Comparison of ENCODE assay signal across 8 cellular contexts in the genomic region with DNA sequence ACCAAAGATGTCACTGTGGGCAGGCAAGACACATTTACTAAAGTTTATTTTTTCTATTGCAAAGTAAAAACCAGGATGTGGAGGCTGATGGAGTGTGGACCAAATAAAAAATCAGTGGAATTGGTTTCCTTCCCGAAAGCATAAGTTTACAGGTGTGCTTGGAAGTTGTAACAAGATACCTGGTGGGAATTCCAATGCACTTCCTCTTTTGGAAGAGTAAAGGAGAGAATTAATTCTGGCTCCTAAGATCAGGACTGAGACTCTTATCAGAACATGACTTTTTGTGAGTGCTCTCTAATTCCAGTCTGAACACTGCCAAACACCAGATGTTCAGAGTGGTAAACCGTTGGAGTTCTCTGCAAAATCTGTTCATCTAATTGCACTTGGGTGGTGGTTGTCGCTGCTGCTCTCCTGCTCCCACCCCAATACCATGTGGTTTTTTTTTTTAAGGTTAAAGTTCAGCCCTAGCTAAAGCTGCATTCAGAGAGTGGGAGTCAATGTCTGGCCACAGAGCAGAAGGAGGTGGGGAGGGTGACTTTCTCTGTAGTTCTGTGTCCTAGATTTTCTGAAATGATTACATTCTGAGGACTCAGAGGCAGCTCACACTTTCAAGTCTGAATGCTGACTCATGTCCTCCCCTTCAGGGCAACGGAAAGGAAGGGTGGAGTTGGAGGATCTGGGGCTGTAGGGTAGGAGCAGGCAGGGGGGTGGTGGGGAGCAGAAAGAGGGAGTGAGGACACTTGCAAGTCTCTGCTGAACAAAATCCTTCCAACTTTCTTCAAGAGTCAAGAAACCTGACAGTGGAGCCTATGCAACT.
DNase-seq lines count a peak whose midpoint lies in the region; ATAC-seq and TF ChIP-seq lines count a peak whose summit lies in the region.

No MANE protein-coding gene starts in this region.

- peak overlapping the region; percentile 61 for H3K27ac Mint-ChIP-seq in activated T-helper 17 cell treated with anti-CD3 and anti-CD28 coated beads, Interleukin-2, amount 50 U/mL, for 72 hours

- no peaks in the 10 kb centered on the region for H3K27me3 ChIP-seq in spleen (replicated peaks in 1 of 7)

- no peaks in the 10 kb centered on the region for H3K27me3 Mint-ChIP-seq in activated T-helper 17 cell treated with anti-CD3 and anti-CD28 coated beads, Interleukin-2, amount 50 U/mL, for 72 hours

- ATAC-seq in activated T-helper 17 cell treated with anti-CD3 and anti-CD28 coated beads, Interleukin-2, amount 50 U/mL, for 72 hours (replicated peaks), result peak; percentile 83

- H3K9me3 ChIP-seq in HEK293 (ENCODE audit: control insufficient read depth, insufficient read depth, low read depth, low read length) (no peaks in the 10 kb centered on the region), spleen (no peaks in the 10 kb centered on the region)

- TF ChIP-seq CTCF in HEK293 (tag by site-specific recombination; IDR thresholded peaks at IDR 0.05) (no peak), spleen (IDR thresholded peaks at IDR 0.05 in 8 of 11, conservative IDR thresholded peaks at IDR 0.05 in 3 of 11) (no peak)

- H3K4me1 Mint-ChIP-seq in activated T-helper 17 cell treated with anti-CD3 and anti-CD28 coated beads, Interleukin-2, amount 50 U/mL, for 72 hours, result peaks cover 50% of the 10 kb centered on the region

- peak; percentile 96 for DNase-seq in ELR (ENCODE audit: low read depth)
- DNase-seq in NCI-H226, result peak; percentile 70
- peak; percentile 32 for DNase-seq in iPS-NIHi7 (ENCODE audit: extremely low spot score)
- DNase-seq in stimulated activated CD8-positive, alpha-beta memory T cell treated with anti-CD3 and anti-CD28 coated beads, Interleukin-7, amount 100 ng/mL, for 24 hours (ENCODE audit: low read depth), result peak; percentile 19
- DNase-seq in spleen, result no peak
- DNase-seq in NCI-H1436 (lab: John Stamatoyannopoulos, UW), result no peak

- WGBS in spleen, 5 donors, result 18 to 29% (median 26%) methylated on average over 4 of the region's 4 CpGs

- no peak overlapping the region for H3K27ac ChIP-seq in HEK293 (ENCODE audit: extremely low read depth, low read depth, low read length)
- peak overlapping the region in 4 of 8 donors; percentile 17 to 51 (median 28) for H3K27ac ChIP-seq in spleen

- CTCF ChIA-PET in HEK293 (lab: Yijun Ruan, JAX), result interaction anchor here (0.6 to 1.3 kb wide), 4 partner anchors 11 to 732 kb away, joined by 3 to 5 read pairs (median 3); no protein-coding TSS in a partner anchor

- TF ChIP-seq POLR2A in spleen (IDR thresholded peaks at IDR 0.05), result no peak

- no peak overlapping the region for H3K4me3 ChIP-seq in HEK293 (ENCODE audit: low read depth, low read length)
- no peak overlapping the region for H3K4me3 ChIP-seq in spleen

- H3K4me1 ChIP-seq in HEK293 (ENCODE audit: control insufficient read depth, insufficient read depth, low read length), result no peaks in the 10 kb centered on the region
- peaks cover 0 to 26% (median 15%) of the 10 kb centered on the region in 6 donors for H3K4me1 ChIP-seq in spleen

- H3K36me3 Mint-ChIP-seq in activated T-helper 17 cell treated with anti-CD3 and anti-CD28 coated beads, Interleukin-2, amount 50 U/mL, for 72 hours (ENCODE audit: low read depth), result no peaks in the 10 kb centered on the region

- H3K9me3 Mint-ChIP-seq in activated T-helper 17 cell treated with anti-CD3 and anti-CD28 coated beads, Interleukin-2, amount 50 U/mL, for 72 hours, result peaks cover 3% of the 10 kb centered on the region

- intact Hi-C loops in spleen (cut with DNase I; ENCODE audit: low total_unique reads), result no loop called here

- POLR2A ChIA-PET in HEK293 (lab: Yijun Ruan, JAX), result no interaction called here

- H3K36me3 ChIP-seq in HEK293 (ENCODE audit: control insufficient read depth in 2 of 2, insufficient read depth in 1 of 2, low read length in 2 of 2), result no peaks in the 10 kb centered on the region
- H3K36me3 ChIP-seq in spleen, result no peaks in the 10 kb centered on the region

- peak overlapping the region; percentile 64 for H3K4me3 Mint-ChIP-seq in activated T-helper 17 cell treated with anti-CD3 and anti-CD28 coated beads, Interleukin-2, amount 50 U/mL, for 72 hours

TF ChIP-seq in HEK293, 187 proteins besides CTCF, POLR2A, EP300 and RAD21:
- TF ChIP-seq, protein P1, sequence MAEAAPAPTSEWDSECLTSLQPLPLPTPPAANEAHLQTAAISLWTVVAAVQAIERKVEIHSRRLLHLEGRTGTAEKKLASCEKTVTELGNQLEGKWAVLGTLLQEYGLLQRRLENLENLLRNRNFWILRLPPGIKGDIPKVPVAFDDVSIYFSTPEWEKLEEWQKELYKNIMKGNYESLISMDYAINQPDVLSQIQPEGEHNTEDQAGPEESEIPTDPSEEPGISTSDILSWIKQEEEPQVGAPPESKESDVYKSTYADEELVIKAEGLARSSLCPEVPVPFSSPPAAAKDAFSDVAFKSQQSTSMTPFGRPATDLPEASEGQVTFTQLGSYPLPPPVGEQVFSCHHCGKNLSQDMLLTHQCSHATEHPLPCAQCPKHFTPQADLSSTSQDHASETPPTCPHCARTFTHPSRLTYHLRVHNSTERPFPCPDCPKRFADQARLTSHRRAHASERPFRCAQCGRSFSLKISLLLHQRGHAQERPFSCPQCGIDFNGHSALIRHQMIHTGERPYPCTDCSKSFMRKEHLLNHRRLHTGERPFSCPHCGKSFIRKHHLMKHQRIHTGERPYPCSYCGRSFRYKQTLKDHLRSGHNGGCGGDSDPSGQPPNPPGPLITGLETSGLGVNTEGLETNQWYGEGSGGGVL (tag by site-specific recombination; IDR thresholded peaks at IDR 0.05), result peak; percentile 50; the same call in 1 of the 2 replicates
- TF ChIP-seq PRDM1 (tag by site-specific recombination; IDR thresholded peaks at IDR 0.05), result 0 out of 2 replicates have a peak, but pooled peaks have one; percentile 16
- no peak for TF ChIP-seq ZBTB48 (tag by site-specific recombination; IDR thresholded peaks at IDR 0.05)
- TF ChIP-seq, protein P2, sequence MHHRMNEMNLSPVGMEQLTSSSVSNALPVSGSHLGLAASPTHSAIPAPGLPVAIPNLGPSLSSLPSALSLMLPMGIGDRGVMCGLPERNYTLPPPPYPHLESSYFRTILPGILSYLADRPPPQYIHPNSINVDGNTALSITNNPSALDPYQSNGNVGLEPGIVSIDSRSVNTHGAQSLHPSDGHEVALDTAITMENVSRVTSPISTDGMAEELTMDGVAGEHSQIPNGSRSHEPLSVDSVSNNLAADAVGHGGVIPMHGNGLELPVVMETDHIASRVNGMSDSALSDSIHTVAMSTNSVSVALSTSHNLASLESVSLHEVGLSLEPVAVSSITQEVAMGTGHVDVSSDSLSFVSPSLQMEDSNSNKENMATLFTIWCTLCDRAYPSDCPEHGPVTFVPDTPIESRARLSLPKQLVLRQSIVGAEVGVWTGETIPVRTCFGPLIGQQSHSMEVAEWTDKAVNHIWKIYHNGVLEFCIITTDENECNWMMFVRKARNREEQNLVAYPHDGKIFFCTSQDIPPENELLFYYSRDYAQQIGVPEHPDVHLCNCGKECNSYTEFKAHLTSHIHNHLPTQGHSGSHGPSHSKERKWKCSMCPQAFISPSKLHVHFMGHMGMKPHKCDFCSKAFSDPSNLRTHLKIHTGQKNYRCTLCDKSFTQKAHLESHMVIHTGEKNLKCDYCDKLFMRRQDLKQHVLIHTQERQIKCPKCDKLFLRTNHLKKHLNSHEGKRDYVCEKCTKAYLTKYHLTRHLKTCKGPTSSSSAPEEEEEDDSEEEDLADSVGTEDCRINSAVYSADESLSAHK (tag by site-specific recombination; IDR thresholded peaks at IDR 0.05), result no peak
- no peak for TF ChIP-seq WT1 (tag by site-specific recombination; IDR thresholded peaks at IDR 0.05)
- 0 out of 2 replicates have a peak, but pooled peaks have one; percentile 14 for TF ChIP-seq ZFHX2 (tag by site-specific recombination; conservative IDR thresholded peaks at IDR 0.05)
- TF ChIP-seq ZNF843 (tag by site-specific recombination; IDR thresholded peaks at IDR 0.05), result no peak
- TF ChIP-seq GFI1B (tag by site-specific recombination; IDR thresholded peaks at IDR 0.05), result no peak
- TF ChIP-seq ZNF621 (tag by site-specific recombination; IDR thresholded peaks at IDR 0.05), result no peak
- no peak for TF ChIP-seq ZNF341 (tag by site-specific recombination; IDR thresholded peaks at IDR 0.05; ENCODE audit: low read depth)
- TF ChIP-seq KLF9 (tag by site-specific recombination; IDR thresholded peaks at IDR 0.05; ENCODE audit: low read depth), result no peak
- no peak for TF ChIP-seq ZNF529 (tag by site-specific recombination; IDR thresholded peaks at IDR 0.05; ENCODE audit: insufficient replicate concordance)
- TF ChIP-seq EGR2 (tag by site-specific recombination; IDR thresholded peaks at IDR 0.05; ENCODE audit: low read depth), result 0 out of 2 replicates have a peak, but pooled peaks have one; percentile 25
- TF ChIP-seq ZNF670 (tag by site-specific recombination; IDR thresholded peaks at IDR 0.05; ENCODE audit: low read depth), result no peak

Comparison
In these comparisons a context has a peak if more than half of its experiments do, and no peak if none do; other contexts are left out.
1. DNase-seq: peak in ELR (single experiment), NCI-H226 (single experiment), iPS-NIHi7 (single experiment) and stimulated activated CD8-positive, alpha-beta memory T cell treated with anti-CD3 and anti-CD28 coated beads, Interleukin-7, amount 100 ng/mL, for 24 hours (single experiment); none in spleen (single experiment) and NCI-H1436 (single experiment).